In the genomic region with DNA sequence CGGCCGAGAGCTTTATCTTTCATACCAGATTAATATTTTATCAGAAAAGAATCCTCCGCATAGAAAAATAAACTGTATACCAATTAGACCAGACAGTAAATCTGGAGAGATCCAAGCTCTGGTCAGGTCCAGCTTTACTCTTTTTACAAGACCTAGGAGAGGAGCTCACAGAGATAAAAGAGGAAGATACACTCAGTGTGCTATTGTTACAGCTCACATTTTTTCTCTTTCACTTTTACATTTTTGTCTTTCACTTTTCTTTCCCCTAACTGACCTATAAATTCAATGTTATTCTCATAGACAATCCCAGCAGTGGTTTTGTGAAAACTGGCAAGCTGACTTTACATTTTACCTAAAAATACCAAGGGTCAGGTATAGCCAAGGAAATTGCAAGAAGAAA, we compare ENCODE assay signal across 16 cellular contexts.
DNase-seq lines count a peak whose midpoint lies in the region; ATAC-seq lines count a peak whose summit lies in the region.
"Had no signal": no experiment of that assay in that cellular context is flagged by ENCODE, and none has a peak within 500 bp of the region (broad histone marks: within the 10 kb centered on the region; RNA-seq: fewer than 3 reads in every experiment).

No MANE protein-coding gene starts in this region.

- H3K27ac Mint-ChIP-seq in activated naive CD4-positive, alpha-beta T cell treated with anti-CD3 and anti-CD28 coated beads, Interleukin-2, amount 50 U/mL, for 24 hours = peak overlapping the region; percentile 31
- no peak overlapping the region for H3K27ac Mint-ChIP-seq in stimulated activated naive B cell treated with anti-CD40 and anti-IgM and Interleukin-4, amounts not matched to agents 10 μg/mL and 1 μg/mL and 100 μg/mL, for 72 hours
- H3K27ac Mint-ChIP-seq: naive thymus-derived CD8-positive, alpha-beta T cell had no signal

- H3K27me3 Mint-ChIP-seq in activated naive CD4-positive, alpha-beta T cell treated with anti-CD3 and anti-CD28 coated beads, Interleukin-2, amount 50 U/mL, for 24 hours = no peaks in the 10 kb centered on the region
- peaks cover 4 to 6% of the 10 kb centered on the region in 2 donors for H3K27me3 Mint-ChIP-seq in stimulated activated naive B cell treated with anti-CD40 and anti-IgM and Interleukin-4, amounts not matched to agents 10 μg/mL and 1 μg/mL and 100 μg/mL, for 72 hours
- H3K27me3 Mint-ChIP-seq: naive thymus-derived CD8-positive, alpha-beta T cell had no signal

- H3K4me1 Mint-ChIP-seq in activated naive CD4-positive, alpha-beta T cell treated with anti-CD3 and anti-CD28 coated beads, Interleukin-2, amount 50 U/mL, for 24 hours = peaks cover 24% of the 10 kb centered on the region
- peaks cover 0 to 4% of the 10 kb centered on the region in 2 donors for H3K4me1 Mint-ChIP-seq in stimulated activated naive B cell treated with anti-CD40 and anti-IgM and Interleukin-4, amounts not matched to agents 10 μg/mL and 1 μg/mL and 100 μg/mL, for 72 hours

- no peak overlapping the region for H3K4me3 Mint-ChIP-seq in activated naive CD4-positive, alpha-beta T cell treated with anti-CD3 and anti-CD28 coated beads, Interleukin-2, amount 50 U/mL, for 24 hours
- no peak overlapping the region for H3K4me3 Mint-ChIP-seq in stimulated activated naive B cell treated with anti-CD40 and anti-IgM and Interleukin-4, amounts not matched to agents 10 μg/mL and 1 μg/mL and 100 μg/mL, for 72 hours
- H3K4me3 Mint-ChIP-seq: naive thymus-derived CD8-positive, alpha-beta T cell had no signal

- ATAC-seq in GM21381 (IDR thresholded peaks at IDR 0.05; ENCODE audit: unreplicated experiment) (peak; percentile 64), HG03432 (IDR thresholded peaks at IDR 0.05; ENCODE audit: unreplicated experiment) (peak; percentile 70)
- peak; percentile 25 to 39 for ATAC-seq in stimulated activated naive B cell treated with anti-CD40 and anti-IgM and Interleukin-4, amounts not matched to agents 10 μg/mL and 1 μg/mL and 100 μg/mL, for 72 hours (replicated peaks)
- ATAC-seq: naive thymus-derived CD8-positive, alpha-beta T cell had no signal

- H3K9me3 Mint-ChIP-seq in activated naive CD4-positive, alpha-beta T cell treated with anti-CD3 and anti-CD28 coated beads, Interleukin-2, amount 50 U/mL, for 24 hours = peaks cover 4% of the 10 kb centered on the region
- H3K9me3 Mint-ChIP-seq in stimulated activated naive B cell treated with anti-CD40 and anti-IgM and Interleukin-4, amounts not matched to agents 10 μg/mL and 1 μg/mL and 100 μg/mL, for 72 hours = no peaks in the 10 kb centered on the region
- H3K9me3 Mint-ChIP-seq: naive thymus-derived CD8-positive, alpha-beta T cell had no signal

- no peaks in the 10 kb centered on the region for H3K36me3 Mint-ChIP-seq in activated naive CD4-positive, alpha-beta T cell treated with anti-CD3 and anti-CD28 coated beads, Interleukin-2, amount 50 U/mL, for 24 hours
- H3K36me3 Mint-ChIP-seq in stimulated activated naive B cell treated with anti-CD40 and anti-IgM and Interleukin-4, amounts not matched to agents 10 μg/mL and 1 μg/mL and 100 μg/mL, for 72 hours = no peaks in the 10 kb centered on the region
- H3K36me3 Mint-ChIP-seq: naive thymus-derived CD8-positive, alpha-beta T cell had no signal

- DNase-seq in activated naive CD4-positive, alpha-beta T cell treated with Interleukin-2 at 50 U/mL for 16 hours = no peak
- DNase-seq in stimulated activated naive B cell treated with anti-CD40 and anti-IgM and Interleukin-4, amounts not matched to agents 10 μg/mL and 1 μg/mL and 100 μg/mL, for 72 hours = no peak
- DNase-seq in effector CD4-positive, alpha-beta T cell = no peak
- DNase-seq in GF-D8 (lab: John Stamatoyannopoulos, UW) (no peak), anterior cingulate cortex (lab: John Stamatoyannopoulos, UW) (no peak)
- DNase-seq: activated T-cell treated with anti-CD3 and anti-CD28 coated beads, Interleukin-2, amount 50 U/mL, for 48 hours; body of pancreas; dermis blood vessel endothelial cell; EL; naive thymus-derived CD8-positive, alpha-beta T cell; NCI-H1694 treated with DMSO at 0.1 percent for 48 hours; SIG-M5; stimulated activated CD4-positive, alpha-beta T cell treated with anti-CD3 and anti-CD28 coated beads, Interleukin-12 subunit alpha, Interleukin-12 subunit beta, amount 100 ng/mL, for 4 hours had no signal
